Comparison of ENCODE assay signal across 9 cellular contexts in the genomic region with DNA sequence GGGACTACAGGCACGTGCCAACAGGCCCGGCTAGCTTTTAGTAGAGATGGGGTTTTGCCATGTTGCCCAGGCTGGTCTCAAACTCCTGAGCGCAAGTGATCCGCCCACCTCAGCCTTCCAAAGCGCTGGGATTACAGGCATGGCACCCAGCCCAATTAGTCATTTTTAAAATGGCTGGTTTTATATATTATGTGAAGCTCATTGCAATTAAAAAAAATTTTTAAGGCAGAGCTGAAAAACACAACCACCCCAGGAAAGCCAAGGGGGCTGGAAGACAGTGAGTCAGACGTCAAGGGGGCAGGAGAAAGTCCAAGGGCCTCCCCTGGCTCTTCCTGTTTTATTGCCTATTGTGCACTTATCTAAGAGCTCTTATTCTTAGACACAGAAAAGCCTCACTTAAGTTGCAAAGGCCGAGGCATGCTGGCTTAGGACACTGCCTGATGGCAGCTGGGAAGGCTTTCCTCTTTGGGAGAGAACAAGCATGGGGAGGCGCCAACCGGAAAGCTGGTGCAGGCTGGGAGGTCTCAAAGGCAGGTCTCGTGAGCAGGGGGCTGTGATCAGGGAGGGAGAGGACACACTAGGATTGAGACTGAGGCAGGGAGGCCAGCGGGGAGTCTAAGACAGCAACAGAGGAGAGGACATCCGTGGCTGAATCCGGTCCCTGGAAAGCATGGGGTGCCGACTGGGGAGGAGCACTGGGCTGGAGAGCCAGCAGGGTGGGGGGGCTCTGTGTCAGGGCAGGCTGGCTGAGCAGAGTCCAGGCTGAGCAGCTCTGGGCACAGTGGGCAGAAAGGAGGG. TPM values are rescaled to one million over a fixed set of nuclear protein-coding genes. Genes with fewer than 3 reads are reported as not detected.
A peak's percentile ranks its signal among the peaks of the same experiment; 100 is the strongest.
DNase-seq lines count a peak whose midpoint lies in the region; ATAC-seq and TF ChIP-seq lines count a peak whose summit lies in the region.
"Had no signal": no experiment of that assay in that cellular context is flagged by ENCODE, and none has a peak within 500 bp of the region (broad histone marks: within the 10 kb centered on the region; RNA-seq: fewer than 3 reads in every experiment).

No MANE protein-coding gene starts in this region.

- ATAC-seq in omental fat pad (ENCODE audit: low FRiP score) (peak; percentile 5), HG03196 (IDR thresholded peaks at IDR 0.05; ENCODE audit: unreplicated experiment) (no peak), HG03342 (IDR thresholded peaks at IDR 0.05; ENCODE audit: unreplicated experiment) (no peak), GM18511 (IDR thresholded peaks at IDR 0.05; ENCODE audit: unreplicated experiment) (no peak)

- H3K36me3 Mint-ChIP-seq in Calu3 (ENCODE audit: insufficient read depth, unreplicated experiment): peaks cover 5% of the 10 kb centered on the region

- H3K27ac Mint-ChIP-seq in Calu3 (ENCODE audit: unreplicated experiment): peak overlapping the region; percentile 12

- no peaks in the 10 kb centered on the region for H3K27me3 Mint-ChIP-seq in Calu3 (ENCODE audit: unreplicated experiment)

- peaks cover 9% of the 10 kb centered on the region for H3K4me1 Mint-ChIP-seq in Calu3 (ENCODE audit: low read depth, unreplicated experiment)

- H3K9me3 Mint-ChIP-seq in Calu3 (ENCODE audit: low read depth, unreplicated experiment): no peaks in the 10 kb centered on the region

- DNase-seq in Calu3 (no peak), NOMO-1 treated with dmso at 0.1 percent for 144 hours (lab: John Stamatoyannopoulos, UW; ENCODE audit: unreplicated experiment) (peak; percentile 23), epithelial cell of esophagus (ENCODE audit: low read depth) (peak; percentile 81), omental fat pad (ENCODE audit: low spot score) (no peak), GM10266 (ENCODE audit: extremely low spot score) (no peak)
- DNase-seq: activated effector memory CD4-positive, alpha-beta T cell treated with Interleukin-2 at 50 U/mL for 16 hours had no signal

- no peak overlapping the region for H3K4me3 ChIP-seq in epithelial cell of esophagus (ENCODE audit: low read length)

- BruUV-seq in Calu3 (replicated peaks; lab: Mats Ljungman, UMichigan): no TSS peak

- intact Hi-C loops in Calu3 (cut with micrococcal nuclease; ENCODE audit: unreplicated experiment): loop anchor here (10.0 kb wide), 1 partner anchor 47 kb away; a partner anchor contains a TSS

- no peak overlapping the region for H3K4me3 Mint-ChIP-seq in Calu3 (ENCODE audit: low read depth, unreplicated experiment)

- CTCF ChIA-PET in Calu3 (lab: Charles Lee): interaction anchor here (0.6 to 1.2 kb wide), 4 partner anchors 10 to 148 kb away, joined by 3 to 5 read pairs (median 4); no protein-coding TSS in a partner anchor

- TF ChIP-seq CTCF in Calu3 (IDR thresholded peaks at IDR 0.05; ENCODE audit: unreplicated experiment) (no peak), epithelial cell of esophagus (IDR thresholded peaks at IDR 0.05; ENCODE audit: insufficient read depth, low read depth, low read length, missing control alignments) (no peak), omental fat pad (IDR thresholded peaks at IDR 0.05) (no peak), GM10266 (IDR thresholded peaks at IDR 0.05; ENCODE audit: control insufficient read depth, insufficient read depth, low read depth, missing control alignments) (no peak)

RNA-seq across cellular contexts. Expression of a gene that starts 11.1 kb away (rescaled TPM):
- total RNA-seq in Calu3 (2022) (not detected in 2 replicates), omental fat pad (10 to 100 TPM in 1 of 4 donors, 1 to 10 TPM in 3; 7.1 to 17.8 (median 8.6) TPM)

RNA-seq across cellular contexts. Expression of a gene that starts 11.6 kb away (rescaled TPM):
- total RNA-seq in Calu3 (2022) (12.0 and 14.2 TPM in 2 replicates), omental fat pad (10 to 100 TPM in 3 of 4 donors, 1 to 10 TPM in 1; 7.1 to 47.9 (median 21.0) TPM)

RNA-seq across cellular contexts. Expression of a gene that starts 31.2 kb away (rescaled TPM):
- total RNA-seq in Calu3 (2022) (202 and 260 TPM in 2 replicates), omental fat pad (10 to 100 TPM in 2 of 4 donors, 1 to 10 TPM in 2; 1.3 to 74.7 (median 24.4) TPM)

RNA-seq across cellular contexts. Expression of a gene that starts 49.0 kb away (rescaled TPM):
- total RNA-seq in Calu3 (2022) (24.5 and 24.8 TPM in 2 replicates), omental fat pad (10 to 100 TPM; 17.5 to 42.1 (median 26.0) TPM)

Comparison
In these comparisons a context has a peak if more than half of its experiments do, and no peak if none do; other contexts are left out.
1. DNase-seq: peak in NOMO-1 treated with dmso at 0.1 percent for 144 hours (single experiment) and epithelial cell of esophagus (single experiment); none in Calu3 (single experiment), omental fat pad (single experiment) and GM10266 (single experiment).